ENCODE assay signal across 2 cellular contexts in the genomic region with DNA sequence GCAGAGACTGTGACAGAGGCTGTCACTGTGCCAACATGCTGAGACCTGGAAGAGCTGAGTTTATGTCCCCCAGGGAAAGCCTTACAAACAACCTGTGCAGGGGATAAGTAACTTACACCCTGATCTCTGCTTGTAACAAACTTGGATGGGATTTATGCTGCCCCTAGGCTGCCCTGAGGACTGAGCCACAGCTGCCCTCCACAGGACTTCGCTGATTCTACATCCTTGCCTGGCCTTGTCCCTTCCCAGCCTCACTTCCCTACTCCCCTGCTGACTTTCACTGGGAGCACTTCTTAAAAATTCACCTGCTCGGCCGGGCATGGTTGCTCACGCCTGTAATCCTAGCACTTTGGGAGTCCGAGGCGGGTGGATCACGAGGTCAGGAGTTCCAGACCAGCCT.
TF ChIP-seq lines count a peak whose summit lies in the region.

No MANE protein-coding gene starts in this region.

TF ChIP-seq in IMR-90, 13 proteins besides CTCF, POLR2A, EP300 and RAD21:
- TF ChIP-seq CEBPB (IDR thresholded peaks at IDR 0.05; ENCODE audit: low read depth, low read length) (no peak), SMC3 (IDR thresholded peaks at IDR 0.05; ENCODE audit: low read depth, low read length) (no peak), MAZ (IDR thresholded peaks at IDR 0.05; ENCODE audit: borderline replicate concordance, low read depth, low read length) (no peak)
- TF ChIP-seq, protein P1, sequence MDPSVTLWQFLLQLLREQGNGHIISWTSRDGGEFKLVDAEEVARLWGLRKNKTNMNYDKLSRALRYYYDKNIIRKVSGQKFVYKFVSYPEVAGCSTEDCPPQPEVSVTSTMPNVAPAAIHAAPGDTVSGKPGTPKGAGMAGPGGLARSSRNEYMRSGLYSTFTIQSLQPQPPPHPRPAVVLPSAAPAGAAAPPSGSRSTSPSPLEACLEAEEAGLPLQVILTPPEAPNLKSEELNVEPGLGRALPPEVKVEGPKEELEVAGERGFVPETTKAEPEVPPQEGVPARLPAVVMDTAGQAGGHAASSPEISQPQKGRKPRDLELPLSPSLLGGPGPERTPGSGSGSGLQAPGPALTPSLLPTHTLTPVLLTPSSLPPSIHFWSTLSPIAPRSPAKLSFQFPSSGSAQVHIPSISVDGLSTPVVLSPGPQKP (IDR thresholded peaks at IDR 0.05; ENCODE audit: borderline replicate concordance, low read depth, low read length), result no peak

TF ChIP-seq in K562, 482 proteins besides CTCF, POLR2A, EP300 and RAD21:
- TF ChIP-seq, protein P2, sequence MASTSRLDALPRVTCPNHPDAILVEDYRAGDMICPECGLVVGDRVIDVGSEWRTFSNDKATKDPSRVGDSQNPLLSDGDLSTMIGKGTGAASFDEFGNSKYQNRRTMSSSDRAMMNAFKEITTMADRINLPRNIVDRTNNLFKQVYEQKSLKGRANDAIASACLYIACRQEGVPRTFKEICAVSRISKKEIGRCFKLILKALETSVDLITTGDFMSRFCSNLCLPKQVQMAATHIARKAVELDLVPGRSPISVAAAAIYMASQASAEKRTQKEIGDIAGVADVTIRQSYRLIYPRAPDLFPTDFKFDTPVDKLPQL (IDR thresholded peaks at IDR 0.05; ENCODE audit: extremely low read depth, insufficient read length), result no peak
- no peak for TF ChIP-seq MECOM (CRISPR knock-in tag; IDR thresholded peaks at IDR 0.05)
- TF ChIP-seq RHOXF2B (CRISPR knock-in tag; conservative IDR thresholded peaks at IDR 0.05), result no peak
- TF ChIP-seq RCOR1 (IDR thresholded peaks at IDR 0.05; ENCODE audit: borderline replicate concordance in 1 of 2, low read depth in 2 of 2, low read length in 2 of 2), result no peak
- TF ChIP-seq, protein P3, sequence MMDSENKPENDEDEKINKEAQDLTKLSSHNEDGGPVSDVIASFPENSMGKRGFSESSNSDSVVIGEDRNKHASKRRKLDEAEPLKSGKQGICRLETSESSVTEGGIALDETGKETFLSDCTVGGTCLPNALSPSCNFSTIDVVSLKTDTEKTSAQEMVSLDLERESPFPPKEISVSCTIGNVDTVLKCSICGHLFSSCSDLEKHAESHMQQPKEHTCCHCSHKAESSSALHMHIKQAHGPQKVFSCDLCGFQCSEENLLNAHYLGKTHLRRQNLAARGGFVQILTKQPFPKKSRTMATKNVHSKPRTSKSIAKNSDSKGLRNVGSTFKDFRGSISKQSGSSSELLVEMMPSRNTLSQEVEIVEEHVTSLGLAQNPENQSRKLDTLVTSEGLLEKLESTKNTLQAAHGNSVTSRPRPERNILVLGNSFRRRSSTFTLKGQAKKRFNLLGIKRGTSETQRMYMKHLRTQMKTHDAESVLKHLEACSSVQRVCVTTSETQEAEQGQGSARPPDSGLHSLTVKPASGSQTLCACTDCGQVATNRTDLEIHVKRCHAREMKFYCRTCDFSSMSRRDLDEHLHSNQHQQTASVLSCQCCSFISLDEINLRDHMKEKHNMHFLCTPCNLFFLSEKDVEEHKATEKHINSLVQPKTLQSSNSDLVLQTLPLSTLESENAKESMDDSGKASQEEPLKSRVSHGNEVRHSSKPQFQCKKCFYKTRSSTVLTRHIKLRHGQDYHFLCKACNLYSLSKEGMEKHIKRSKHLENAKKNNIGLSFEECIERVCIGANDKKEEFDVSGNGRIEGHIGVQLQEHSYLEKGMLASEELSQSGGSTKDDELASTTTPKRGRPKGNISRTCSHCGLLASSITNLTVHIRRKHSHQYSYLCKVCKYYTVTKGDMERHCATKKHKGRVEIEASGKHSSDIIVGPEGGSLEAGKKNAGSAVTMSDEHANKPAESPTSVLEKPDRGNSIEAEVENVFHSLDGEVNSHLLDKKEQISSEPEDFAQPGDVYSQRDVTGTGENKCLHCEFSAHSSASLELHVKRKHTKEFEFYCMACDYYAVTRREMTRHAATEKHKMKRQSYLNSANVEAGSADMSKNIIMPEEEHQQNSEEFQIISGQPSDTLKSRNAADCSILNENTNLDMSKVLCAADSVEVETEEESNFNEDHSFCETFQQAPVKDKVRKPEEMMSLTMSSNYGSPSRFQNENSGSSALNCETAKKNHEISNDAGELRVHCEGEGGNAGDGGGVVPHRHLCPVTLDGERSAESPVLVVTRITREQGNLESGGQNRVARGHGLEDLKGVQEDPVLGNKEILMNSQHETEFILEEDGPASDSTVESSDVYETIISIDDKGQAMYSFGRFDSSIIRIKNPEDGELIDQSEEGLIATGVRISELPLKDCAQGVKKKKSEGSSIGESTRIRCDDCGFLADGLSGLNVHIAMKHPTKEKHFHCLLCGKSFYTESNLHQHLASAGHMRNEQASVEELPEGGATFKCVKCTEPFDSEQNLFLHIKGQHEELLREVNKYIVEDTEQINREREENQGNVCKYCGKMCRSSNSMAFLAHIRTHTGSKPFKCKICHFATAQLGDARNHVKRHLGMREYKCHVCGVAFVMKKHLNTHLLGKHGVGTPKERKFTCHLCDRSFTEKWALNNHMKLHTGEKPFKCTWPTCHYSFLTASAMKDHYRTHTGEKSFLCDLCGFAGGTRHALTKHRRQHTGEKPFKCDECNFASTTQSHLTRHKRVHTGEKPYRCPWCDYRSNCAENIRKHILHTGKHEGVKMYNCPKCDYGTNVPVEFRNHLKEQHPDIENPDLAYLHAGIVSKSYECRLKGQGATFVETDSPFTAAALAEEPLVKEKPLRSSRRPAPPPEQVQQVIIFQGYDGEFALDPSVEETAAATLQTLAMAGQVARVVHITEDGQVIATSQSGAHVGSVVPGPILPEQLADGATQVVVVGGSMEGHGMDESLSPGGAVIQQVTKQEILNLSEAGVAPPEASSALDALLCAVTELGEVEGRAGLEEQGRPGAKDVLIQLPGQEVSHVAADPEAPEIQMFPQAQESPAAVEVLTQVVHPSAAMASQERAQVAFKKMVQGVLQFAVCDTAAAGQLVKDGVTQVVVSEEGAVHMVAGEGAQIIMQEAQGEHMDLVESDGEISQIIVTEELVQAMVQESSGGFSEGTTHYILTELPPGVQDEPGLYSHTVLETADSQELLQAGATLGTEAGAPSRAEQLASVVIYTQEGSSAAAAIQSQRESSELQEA (IDR thresholded peaks at IDR 0.05; ENCODE audit: low read depth), result no peak
- no peak for TF ChIP-seq ADNP (tag; IDR thresholded peaks at IDR 0.05)
- TF ChIP-seq SREBF1 (IDR thresholded peaks at IDR 0.05; ENCODE audit: borderline replicate concordance, low read depth, low read length), result no peak
- no peak for TF ChIP-seq SRSF1 (IDR thresholded peaks at IDR 0.05; ENCODE audit: low read depth, low read length)
- TF ChIP-seq ZKSCAN1 (IDR thresholded peaks at IDR 0.05; ENCODE audit: low read depth, low read length), result no peak
- TF ChIP-seq TAF7 (tag; IDR thresholded peaks at IDR 0.05), result no peak
- no peak for TF ChIP-seq ZNF79 (CRISPR knock-in tag; IDR thresholded peaks at IDR 0.05; ENCODE audit: low read depth)
- no peak for TF ChIP-seq NR2C1 (IDR thresholded peaks at IDR 0.05)
- TF ChIP-seq NR2C1 (tag; IDR thresholded peaks at IDR 0.05), result no peak
- TF ChIP-seq CBX1 (IDR thresholded peaks at IDR 0.05; ENCODE audit: low read depth), result no peak
- TF ChIP-seq, protein P4, sequence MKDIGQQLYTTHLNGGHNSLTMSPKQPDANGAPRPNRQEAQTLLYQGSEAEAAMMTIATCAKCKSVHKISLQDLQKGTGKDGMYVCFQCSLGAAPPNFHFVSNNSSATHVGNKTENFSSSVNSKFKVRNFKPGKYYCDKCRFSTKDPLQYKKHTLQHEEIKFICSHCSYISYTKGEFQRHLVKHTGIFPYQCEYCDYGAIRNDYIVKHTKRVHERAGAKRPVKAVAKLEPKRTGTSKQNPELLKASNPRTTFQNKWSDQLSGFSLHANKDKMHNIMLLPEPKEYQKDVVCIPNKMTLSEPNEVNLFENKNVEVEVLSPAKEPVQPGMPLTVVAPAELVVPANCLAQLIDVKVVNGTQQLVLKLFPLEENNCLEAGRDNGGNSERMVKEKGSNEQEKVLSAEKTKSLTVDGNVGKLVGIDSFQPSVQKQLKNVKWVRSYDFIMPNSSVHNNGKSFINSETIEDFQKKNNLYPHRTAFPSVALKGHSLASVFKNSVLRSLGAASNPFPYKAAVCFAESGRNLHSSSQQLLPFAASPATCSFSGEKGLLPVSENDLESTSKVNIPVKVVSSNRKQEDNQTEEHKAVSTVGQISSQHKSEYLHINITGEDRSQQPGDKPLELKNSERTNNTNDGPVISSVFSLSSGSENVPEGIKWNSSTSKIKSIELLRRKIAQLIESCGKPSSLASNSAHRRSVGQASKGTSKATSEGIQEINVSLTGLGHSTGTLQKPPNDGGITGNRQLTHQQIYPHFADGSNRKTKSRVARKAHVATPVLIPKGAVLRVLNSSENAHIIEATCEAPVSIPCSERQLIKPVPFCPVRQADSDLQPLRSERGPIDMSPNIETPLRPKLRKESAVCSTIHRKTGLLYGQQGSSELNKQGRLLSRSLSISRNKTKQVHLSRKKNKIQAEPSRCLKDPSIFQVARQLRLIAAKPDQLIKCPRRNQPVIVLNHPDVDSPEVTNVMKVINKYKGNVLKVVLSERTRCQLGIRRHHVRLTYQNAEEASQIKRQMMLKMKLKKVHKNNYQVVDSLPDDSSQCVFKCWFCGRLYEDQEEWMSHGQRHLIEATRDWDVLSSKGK (CRISPR knock-in tag; IDR thresholded peaks at IDR 0.05), result no peak
- no peak for TF ChIP-seq BRD9 (IDR thresholded peaks at IDR 0.05; ENCODE audit: low read depth, partially characterized antibody)
- TF ChIP-seq BHLHE40 (IDR thresholded peaks at IDR 0.05; ENCODE audit: low read length), result no peak
- TF ChIP-seq ZNF217 (CRISPR knock-in tag; IDR thresholded peaks at IDR 0.05), result no peak
- no peak for TF ChIP-seq MEIS2 (IDR thresholded peaks at IDR 0.05; ENCODE audit: partially characterized antibody)
